ENCODE assay signal across 8 cellular contexts in genomic region chr12:77710209-77710608, GRCh38.
"Had no signal": no experiment of that assay in that cellular context is flagged by ENCODE, and none has a peak within 500 bp of the region (broad histone marks: within the 10 kb centered on the region; RNA-seq: fewer than 3 reads in every experiment).

No MANE protein-coding gene starts in this region.

- H3K27ac Mint-ChIP-seq: IgD-negative memory B cell had no signal

- H3K4me3 Mint-ChIP-seq: IgD-negative memory B cell had no signal

- H3K27me3 Mint-ChIP-seq: IgD-negative memory B cell had no signal

- H3K9ac ChIP-seq: KMS-11 had no signal

- FAIRE-seq: HTR-8/SVneo had no signal

- H3K27ac ChIP-seq: HL-60, KMS-11 had no signal

- DNase-seq: Karpas-422, Kasumi-1, KBM-7, KG1 had no signal

- H3K4me1 Mint-ChIP-seq: IgD-negative memory B cell had no signal

- H3K4me2 ChIP-seq: KMS-11 had no signal
